ENCODE assay signal across 8 cellular contexts in genomic region chr12:27549801-27550652, GRCh38. TPM values are rescaled to one million over a fixed set of nuclear protein-coding genes. Genes with fewer than 3 reads are reported as not detected.
A peak's percentile ranks its signal among the peaks of the same experiment; 100 is the strongest.
DNase-seq lines count a peak whose midpoint lies in the region; ATAC-seq, FAIRE-seq and TF ChIP-seq lines count a peak whose summit lies in the region.

No MANE protein-coding gene starts in this region.

- peak overlapping the region in 1 of 2 donors; percentile 28 for H3K9ac ChIP-seq in kidney (ENCODE audit: low read length in 2 of 2)

- no peak for TF ChIP-seq POLR2A in suprapubic skin (IDR thresholded peaks at IDR 0.05)

- no peak overlapping the region for H3K4me3 ChIP-seq in astrocyte of the spinal cord (ENCODE audit: low read depth, low read length)
- H3K4me3 ChIP-seq in kidney (ENCODE audit: low read length in 2 of 2) = peak overlapping the region; percentile 28 to 53
- H3K4me3 ChIP-seq in suprapubic skin = peak overlapping the region; percentile 19

- peaks cover 37 to 40% of the 10 kb centered on the region in 2 donors for H3K4me1 ChIP-seq in kidney (ENCODE audit: control insufficient read depth in 1 of 2, insufficient read depth in 1 of 2, low read depth in 1 of 2, low read length in 2 of 2)
- peaks cover 80% of the 10 kb centered on the region for H3K4me1 ChIP-seq in suprapubic skin

- H3K36me3 ChIP-seq in kidney (ENCODE audit: control insufficient read depth in 1 of 2, insufficient read depth in 2 of 2, low read length in 2 of 2) (no peaks in the 10 kb centered on the region), suprapubic skin (no peaks in the 10 kb centered on the region)

- TF ChIP-seq CTCF in astrocyte of the spinal cord (IDR thresholded peaks at IDR 0.05; ENCODE audit: low read depth, low read length) (no peak), kidney (IDR thresholded peaks at IDR 0.05; ENCODE audit: borderline replicate concordance, extremely low read depth, insufficient read depth) (no peak), suprapubic skin (IDR thresholded peaks at IDR 0.05) (no peak)

- TF ChIP-seq EP300 in suprapubic skin (IDR thresholded peaks at IDR 0.05) = no peak

- H3K27ac ChIP-seq in kidney (ENCODE audit: low read depth in 2 of 2, low read length in 2 of 2) = peak overlapping the region; percentile 80 to 87
- peak overlapping the region; percentile 86 for H3K27ac ChIP-seq in suprapubic skin

- peak; percentile 98 for DNase-seq in ELR (ENCODE audit: low read depth)
- peak; percentile 6 for DNase-seq in NCI-H1105 treated with DMSO at 0.1 percent for 48 hours (lab: John Stamatoyannopoulos, UW)
- peak; percentile 96 for DNase-seq in astrocyte of the spinal cord (ENCODE audit: low read depth, low spot score)
- peak; percentile 84 for DNase-seq in kidney
- peak; percentile 89 to 93 for DNase-seq in suprapubic skin (ENCODE audit: low spot score in 2 of 2)
- DNase-seq in activated naive CD4-positive, alpha-beta T cell (lab: John Stamatoyannopoulos, UW) = no peak
- DNase-seq in activated T-cell treated with anti-CD3 and anti-CD28 coated beads for 4 hours = no peak

- in situ Hi-C loops in astrocyte of the spinal cord (cut with HindIII; ENCODE audit: low sequenced_read_pairs) = no loop called here

- no peak for ATAC-seq in HG03378 (IDR thresholded peaks at IDR 0.05; ENCODE audit: unreplicated experiment)

- FAIRE-seq in kidney (lab: Jason Lieb, UNC) = no peak

- no peaks in the 10 kb centered on the region for H3K27me3 ChIP-seq in suprapubic skin

- WGBS in suprapubic skin = 22% methylated on average over 12 of the region's 12 CpGs

- intact Hi-C loops in kidney (cut with DNase I) = no loop called here

- no peaks in the 10 kb centered on the region for H3K9me3 ChIP-seq in kidney (ENCODE audit: control insufficient read depth in 1 of 2, low read length in 2 of 2)
- no peaks in the 10 kb centered on the region for H3K9me3 ChIP-seq in suprapubic skin

RNA-seq across cellular contexts. Expression of gene PPFIBP1, which starts 26.0 kb away (rescaled TPM):
- 175 TPM for total RNA-seq in kidney
- polyA plus RNA-seq in kidney (ENCODE audit: insufficient read depth, low read depth, low replicate concordance) = 12.7 TPM
- 100 to 1,000 TPM in 1 of 4 donors, 10 to 100 TPM in 3; 48.6 to 148 (median 74.8) TPM for total RNA-seq in suprapubic skin

Comparison
In these comparisons a context has a peak if more than half of its experiments do, and no peak if none do; other contexts are left out.
1. DNase-seq: peak in ELR (single experiment), NCI-H1105 treated with DMSO at 0.1 percent for 48 hours (single experiment), astrocyte of the spinal cord (single experiment), kidney (single experiment) and suprapubic skin (2 of 2); none in activated naive CD4-positive, alpha-beta T cell (0 of 4) and activated T-cell treated with anti-CD3 and anti-CD28 coated beads for 4 hours (single experiment).